Comparison of ENCODE assay signal across 16 cellular contexts in genomic region chr6:32045811-32046449, GRCh38. TPM values are rescaled to one million over a fixed set of nuclear protein-coding genes. Genes with fewer than 3 reads are reported as not detected.
DNase-seq lines count a peak whose midpoint lies in the region; TF ChIP-seq lines count a peak whose summit lies in the region.
"Had no signal": no experiment of that assay in that cellular context is flagged by ENCODE, and none has a peak within 500 bp of the region (broad histone marks: within the 10 kb centered on the region; RNA-seq: fewer than 3 reads in every experiment).

No MANE protein-coding gene starts in this region.

- in situ Hi-C loops in transverse colon (cut with MboI; ENCODE audit: low pct_ligation_motif_present in 1 of 4, low pct_unique_long_range_greater_than_20kb in 1 of 4, low sequenced_read_pairs in 3 of 4) = no loop called here
- in situ Hi-C loops in GM13976 (cut with MboI; ENCODE audit: low sequenced_read_pairs, unreplicated experiment) = no loop called here

- H3K4me3 ChIP-seq in SK-N-MC (peak overlapping the region; percentile 7), esophagus muscularis mucosa (peak overlapping the region in 1 of 4 donors; percentile 9), mucosa of rectum (ENCODE audit: low read length in 2 of 2) (no peak overlapping the region), transverse colon (no peak overlapping the region)
- H3K4me3 ChIP-seq: GM12878, mucosa of descending colon had no signal

- intact Hi-C loops in esophagus muscularis mucosa (cut with DNase I) (no loop called here), transverse colon (cut with DNase I; ENCODE audit: low total_unique reads) (no loop called here)

- H3K27me3 ChIP-seq in esophagus muscularis mucosa = no peaks in the 10 kb centered on the region
- H3K27me3 ChIP-seq in mucosa of rectum (ENCODE audit: control insufficient read depth in 2 of 2, insufficient read depth in 2 of 2, low read length in 2 of 2) = no peaks in the 10 kb centered on the region
- H3K27me3 ChIP-seq in transverse colon = no peaks in the 10 kb centered on the region

- TF ChIP-seq POLR2A in esophagus muscularis mucosa (IDR thresholded peaks at IDR 0.05; ENCODE audit: low read depth) = no peak
- no peak for TF ChIP-seq POLR2A in transverse colon (IDR thresholded peaks at IDR 0.05)

- no peaks in the 10 kb centered on the region for H3K36me3 ChIP-seq in SK-N-MC (ENCODE audit: insufficient read depth, low read length)
- peaks cover 0 to 34% (median 4%) of the 10 kb centered on the region in 4 donors for H3K36me3 ChIP-seq in esophagus muscularis mucosa
- peaks cover 0 to 3% of the 10 kb centered on the region in 2 donors for H3K36me3 ChIP-seq in mucosa of rectum (ENCODE audit: control insufficient read depth in 2 of 2, insufficient read depth in 2 of 2, low read length in 2 of 2)
- no peaks in the 10 kb centered on the region for H3K36me3 ChIP-seq in transverse colon
- H3K36me3 ChIP-seq: WERI-Rb-1 had no signal

- no peaks in the 10 kb centered on the region for H3K9me3 ChIP-seq in SK-N-MC (ENCODE audit: low read depth, low read length)
- H3K9me3 ChIP-seq in esophagus muscularis mucosa = no peaks in the 10 kb centered on the region
- H3K9me3 ChIP-seq in mucosa of rectum (ENCODE audit: control insufficient read depth in 2 of 2, low read length in 2 of 2) = no peaks in the 10 kb centered on the region
- H3K9me3 ChIP-seq in transverse colon = no peaks in the 10 kb centered on the region
- H3K9me3 ChIP-seq: mucosa of descending colon had no signal

- TF ChIP-seq EP300 in esophagus muscularis mucosa (IDR thresholded peaks at IDR 0.05) (no peak), transverse colon (IDR thresholded peaks at IDR 0.05; ENCODE audit: low read depth) (no peak)

- WGBS in esophagus muscularis mucosa = 71% methylated on average over 14 of the region's 22 CpGs
- 82% methylated on average over 16 of the region's 22 CpGs; no CpG with 5 or more reads in 1 of the 2 donors for WGBS in transverse colon (ENCODE audit: low coverage in 1 of 2), 2 donors

- TF ChIP-seq CTCF in esophagus muscularis mucosa (IDR thresholded peaks at IDR 0.05) = no peak
- no peak for TF ChIP-seq CTCF in transverse colon (IDR thresholded peaks at IDR 0.05)
- no peak for TF ChIP-seq CTCF in GM13976 (IDR thresholded peaks at IDR 0.05; ENCODE audit: borderline replicate concordance, control extremely low read depth, extremely low read depth, insufficient read depth, missing control alignments)

- H3K27ac ChIP-seq in SK-N-MC = no peak overlapping the region
- peak overlapping the region; percentile 74 to 87 (median 80) for H3K27ac ChIP-seq in esophagus muscularis mucosa (replicated peaks in 1 of 4)
- H3K27ac ChIP-seq in mucosa of rectum (ENCODE audit: low read depth in 2 of 2, low read length in 2 of 2) = peak overlapping the region; percentile 23 to 67
- peak overlapping the region; percentile 46 to 79 (median 60) for H3K27ac ChIP-seq in transverse colon
- H3K27ac ChIP-seq: WERI-Rb-1 had no signal

- DNase-seq in SK-N-MC (ENCODE audit: low read depth, low spot score) (no peak), esophagus muscularis mucosa (ENCODE audit: extremely low spot score) (no peak), transverse colon (no peak), NCI-H2029 treated with DMSO at 0.1 percent for 48 hours (lab: John Stamatoyannopoulos, UW) (no peak), NCI-H1092 treated with DMSO at 0.1 percent for 48 hours (lab: John Stamatoyannopoulos, UW) (no peak), NCI-H2171 treated with DMSO at 0.1 percent for 48 hours (lab: John Stamatoyannopoulos, UW) (no peak), GM13976 (ENCODE audit: low spot score) (no peak)
- DNase-seq: activated naive CD4-positive, alpha-beta T cell treated with anti-CD3 and anti-CD28 coated beads, Interleukin-2, amount 50 U/mL, for 16 hours; CD4-positive, alpha-beta T cell; GOT3; NCI-H187; stimulated activated CD4-positive, alpha-beta T cell treated with anti-CD3 and anti-CD28 coated beads, Interleukin-4, amount 100 ng/mL, for 24 hours had no signal

- H3K4me1 ChIP-seq in esophagus muscularis mucosa (peaks cover 28 to 37% (median 32%) of the 10 kb centered on the region in 4 donors), mucosa of rectum (ENCODE audit: control insufficient read depth in 2 of 2, insufficient read depth in 2 of 2, low read length in 2 of 2) (peaks cover 0 to 4% of the 10 kb centered on the region in 2 donors), transverse colon (peaks cover 3 to 16% (median 9%) of the 10 kb centered on the region in 4 donors)

- no peak overlapping the region for H3K9ac ChIP-seq in SK-N-MC (ENCODE audit: insufficient read length)
- H3K9ac ChIP-seq in mucosa of rectum (ENCODE audit: low read depth in 1 of 2, low read length in 2 of 2) = no peak overlapping the region

RNA-seq across cellular contexts. Expression of gene CYP21A2, which starts 7.7 kb away (rescaled TPM):
- total RNA-seq in esophagus muscularis mucosa (1 to 10 TPM in 3 of 4 donors, under 1 TPM in 1; 0.33 to 3.7 (median 1.9) TPM), transverse colon (under 1 TPM in 3 of 4 donors, not detected in 1; 0.27 to 0.64 (median 0.40) TPM)

RNA-seq across cellular contexts. Expression of gene C4B, which starts 31.3 kb away (rescaled TPM):
- total RNA-seq in esophagus muscularis mucosa (100 to 1,000 TPM in 1 of 4 donors, 10 to 100 TPM in 3; 45.3 to 203 (median 75.8) TPM), transverse colon (100 to 1,000 TPM in 1 of 4 donors, 10 to 100 TPM in 3; 20.3 to 137 (median 64.0) TPM)
